Comparison of ENCODE assay signal across 8 cellular contexts in the genomic region with DNA sequence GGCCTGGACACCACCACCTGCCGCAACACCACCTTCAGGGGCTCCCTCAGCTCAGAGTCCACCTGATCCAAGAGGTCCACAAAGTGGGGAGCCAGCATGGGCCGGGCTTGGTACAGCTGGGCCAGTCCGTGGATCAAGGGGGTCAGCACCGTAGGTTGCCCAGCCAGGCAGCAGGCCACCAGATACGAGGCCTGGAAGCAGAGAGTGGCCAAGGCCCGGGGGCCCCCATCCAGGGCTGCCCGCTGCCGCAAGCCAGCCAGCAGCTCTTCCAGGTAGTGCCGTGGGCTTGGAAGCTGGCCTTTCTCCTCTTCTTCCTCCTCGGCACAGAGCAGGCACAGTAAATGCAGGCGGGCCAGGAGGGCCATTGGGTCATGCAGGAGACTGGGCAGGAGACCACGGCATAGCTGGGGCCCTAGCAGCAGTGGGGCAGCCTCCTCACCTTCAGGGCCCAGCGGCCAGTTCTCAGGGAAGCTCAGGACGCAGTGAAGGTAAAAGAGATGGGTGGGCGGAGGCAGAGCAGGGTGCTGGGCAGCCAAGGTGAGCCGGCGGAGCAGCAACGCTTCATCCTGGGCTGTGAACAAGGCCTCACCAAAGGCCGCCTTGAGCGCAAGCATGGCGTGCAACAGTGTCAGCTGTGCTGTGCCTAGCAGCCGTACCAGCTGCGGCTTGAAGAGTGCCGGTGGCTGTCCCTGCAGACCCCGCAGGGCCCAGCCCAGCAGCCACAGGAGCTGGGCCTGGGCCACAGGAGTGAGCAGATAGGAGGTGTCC. TPM values are rescaled to one million over a fixed set of nuclear protein-coding genes. Genes with fewer than 3 reads are reported as not detected.
DNase-seq lines count a peak whose midpoint lies in the region; ATAC-seq, FAIRE-seq and TF ChIP-seq lines count a peak whose summit lies in the region.

No MANE protein-coding gene starts in this region.

- DNase-seq in A549 (ENCODE audit: low read depth in 1 of 2, low spot score in 1 of 2) = no peak
- no peak for DNase-seq in HTR-8/SVneo (ENCODE audit: insufficient read length, low spot score)
- no peak for DNase-seq in MCF 10A (ENCODE audit: unreplicated experiment)
- DNase-seq in stimulated activated CD4-positive, alpha-beta T cell treated with anti-CD3 and anti-CD28 coated beads, Interleukin-2, amount 100 ng/mL, for 48 hours = no peak

- FAIRE-seq in A549 (lab: Jason Lieb, UNC) (no peak), HTR-8/SVneo (lab: Jason Lieb, UNC) (peak; percentile 40)

- WGBS in A549 (ENCODE audit: missing lambda C conversion rate) = 90% methylated on average over 23 of the region's 25 CpGs

- peaks cover 9% of the 10 kb centered on the region for H3K36me3 Mint-ChIP-seq in MCF 10A (ENCODE audit: insufficient read depth, unreplicated experiment)

- H3K4me3 Mint-ChIP-seq in MCF 10A (ENCODE audit: unreplicated experiment) = peak overlapping the region; percentile 96

- TF ChIP-seq POLR2A in A549 (IDR thresholded peaks at IDR 0.05; ENCODE audit: low read length) = no peak

- no peak for TF ChIP-seq EP300 in A549 (IDR thresholded peaks at IDR 0.05)

- CTCF ChIA-PET in A549 (lab: Yijun Ruan, JAX) (interaction anchor here (0.6 to 6.6 kb wide), 54 partner anchors 8 to 358 kb away, joined by 3 to 173 read pairs (median 4); a partner anchor contains a TSS), MCF 10A (lab: Yijun Ruan, JAX) (interaction anchor here (0.5 to 8.8 kb wide), 42 partner anchors 9 to 609 kb away, joined by 3 to 98 read pairs (median 5); a partner anchor contains a TSS)

- no peak for TF ChIP-seq RAD21 in A549 (conservative IDR thresholded peaks at IDR 0.05 in 1 of 2, IDR thresholded peaks at IDR 0.05 in 1 of 2)

- H3K4me3 ChIP-seq in A549 = peak overlapping the region; percentile 98
- peak overlapping the region; percentile 77 for H3K4me3 ChIP-seq in mononuclear cell (ENCODE audit: low read length)

- H3K9me3 ChIP-seq in A549 = no peaks in the 10 kb centered on the region
- H3K9me3 ChIP-seq in mononuclear cell (ENCODE audit: low read depth, low read length) = no peaks in the 10 kb centered on the region

- H3K27me3 ChIP-seq in mononuclear cell (ENCODE audit: insufficient read depth, low read length) = no peaks in the 10 kb centered on the region

- peak overlapping the region; percentile 93 to 98 for H3K27ac ChIP-seq in A549

- H3K4me2 ChIP-seq in A549 = peak overlapping the region; percentile 99

- H3K4me1 ChIP-seq in A549 (peaks cover 11% of the 10 kb centered on the region), mononuclear cell (ENCODE audit: insufficient read depth, low read length) (peaks cover 64% of the 10 kb centered on the region)

- H3K9me3 Mint-ChIP-seq in MCF 10A (ENCODE audit: unreplicated experiment) = no peaks in the 10 kb centered on the region

- POLR2A ChIA-PET in A549 (lab: Yijun Ruan, JAX) (interaction anchor here (0.6 to 2.1 kb wide), 5 partner anchors 20 to 109 kb away, joined by 3 to 8 read pairs (median 4); a partner anchor contains a TSS), MCF 10A (lab: Yijun Ruan, JAX) (interaction anchor here (0.5 to 3.5 kb wide), 12 partner anchors 8 to 936 kb away, joined by 3 to 39 read pairs (median 12); a partner anchor contains a TSS)

- no peak for ATAC-seq in A549
- ATAC-seq in HG02610 (IDR thresholded peaks at IDR 0.05; ENCODE audit: unreplicated experiment) = no peak
- no peak for ATAC-seq in GM21390 (IDR thresholded peaks at IDR 0.05; ENCODE audit: unreplicated experiment)
- no peak for ATAC-seq in HG03342 (IDR thresholded peaks at IDR 0.05; ENCODE audit: unreplicated experiment)

- no TSS peak for BruUV-seq in MCF 10A (replicated peaks; lab: Mats Ljungman, UMichigan)

- H3K27me3 Mint-ChIP-seq in MCF 10A (ENCODE audit: insufficient read depth, unreplicated experiment) = no peaks in the 10 kb centered on the region

- H3K27ac Mint-ChIP-seq in MCF 10A (ENCODE audit: low read depth, unreplicated experiment) = no peak overlapping the region

- intact Hi-C loops in MCF 10A (cut with micrococcal nuclease) = no loop called here

- H3K4me1 Mint-ChIP-seq in MCF 10A (ENCODE audit: insufficient read depth, unreplicated experiment) = no peaks in the 10 kb centered on the region

- TF ChIP-seq CTCF in A549 (IDR thresholded peaks at IDR 0.05) (no peak), MCF 10A (IDR thresholded peaks at IDR 0.05; ENCODE audit: unreplicated experiment) (no peak)

TF ChIP-seq in A549, 52 proteins besides CTCF, POLR2A, EP300 and RAD21:
- no peak for TF ChIP-seq SMC3 (IDR thresholded peaks at IDR 0.05)
- TF ChIP-seq, protein P1, sequence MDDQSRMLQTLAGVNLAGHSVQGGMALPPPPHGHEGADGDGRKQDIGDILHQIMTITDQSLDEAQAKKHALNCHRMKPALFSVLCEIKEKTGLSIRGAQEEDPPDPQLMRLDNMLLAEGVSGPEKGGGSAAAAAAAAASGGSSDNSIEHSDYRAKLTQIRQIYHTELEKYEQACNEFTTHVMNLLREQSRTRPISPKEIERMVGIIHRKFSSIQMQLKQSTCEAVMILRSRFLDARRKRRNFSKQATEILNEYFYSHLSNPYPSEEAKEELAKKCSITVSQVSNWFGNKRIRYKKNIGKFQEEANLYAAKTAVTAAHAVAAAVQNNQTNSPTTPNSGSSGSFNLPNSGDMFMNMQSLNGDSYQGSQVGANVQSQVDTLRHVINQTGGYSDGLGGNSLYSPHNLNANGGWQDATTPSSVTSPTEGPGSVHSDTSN (IDR thresholded peaks at IDR 0.05) = no peak
- TF ChIP-seq MAZ (IDR thresholded peaks at IDR 0.05; ENCODE audit: borderline replicate concordance, low read depth, low read length) = no peak
- TF ChIP-seq CHD4 (IDR thresholded peaks at IDR 0.05; ENCODE audit: borderline replicate concordance) = no peak
- TF ChIP-seq CBX2 (IDR thresholded peaks at IDR 0.05; ENCODE audit: borderline replicate concordance, low read depth) = no peak
- no peak for TF ChIP-seq HOXB13 (CRISPR knock-in tag; IDR thresholded peaks at IDR 0.05; ENCODE audit: low read depth)
- no peak for TF ChIP-seq RFX5 (IDR thresholded peaks at IDR 0.05)
- TF ChIP-seq ESRRA (IDR thresholded peaks at IDR 0.05; ENCODE audit: borderline replicate concordance, low read length) = no peak
- no peak for TF ChIP-seq NFE2L2 (conservative IDR thresholded peaks at IDR 0.05; ENCODE audit: low read length)

RNA-seq across cellular contexts. Expression of a gene that starts 1.7 kb away (rescaled TPM):
- 5.2 and 5.8 TPM in 2 replicates for polyA plus RNA-seq in A549 (2011; rRNA removed)
- polyA plus RNA-seq in A549 (2012; cell fraction: cytosol; rRNA removed) = 6.8 and 10.8 TPM in 2 replicates
- polyA plus RNA-seq in A549 (2012; cell fraction: nucleus; rRNA removed) = 12.7 and 19.9 TPM in 2 replicates
- 9.0 to 10.2 TPM (median 9.2 TPM) in 3 replicates for polyA plus RNA-seq in A549 (2017; fragmentation: RNase III; extraction: RNeasy Plus Mini Kit Qiagen cat#74134 plus additional on column Dnase treatment)
- polyA minus RNA-seq in A549 (2011; rRNA and poly(A)+ RNA removed) = 8.4 and 9.3 TPM in 2 replicates
- 12.9 and 14.4 TPM in 2 replicates for total RNA-seq in MCF 10A (2022)
- total RNA-seq in mononuclear cell = 26.7 TPM

RNA-seq across cellular contexts. Expression of a gene that starts 7.8 kb away (rescaled TPM):
- not detected in 2 replicates for polyA plus RNA-seq in A549 (2011; rRNA removed)
- 0.01 TPM in 1 of 2 replicates, not detected in the other for polyA plus RNA-seq in A549 (2012; cell fraction: cytosol; rRNA removed)
- 0.04 and 0.07 TPM in 2 replicates for polyA plus RNA-seq in A549 (2012; cell fraction: nucleus; rRNA removed)
- not detected in 3 replicates for polyA plus RNA-seq in A549 (2017; fragmentation: RNase III; extraction: RNeasy Plus Mini Kit Qiagen cat#74134 plus additional on column Dnase treatment)
- not detected in 2 replicates for polyA minus RNA-seq in A549 (2011; rRNA and poly(A)+ RNA removed)
- not detected in 2 replicates for total RNA-seq in MCF 10A (2022)
- not detected for total RNA-seq in mononuclear cell

RNA-seq across cellular contexts. Expression of a gene that starts 54.7 kb away (rescaled TPM):
- polyA plus RNA-seq in A549 (2011; rRNA removed) (not detected in 2 replicates), A549 (2017; fragmentation: RNase III; extraction: RNeasy Plus Mini Kit Qiagen cat#74134 plus additional on column Dnase treatment) (0.04 to 0.08 TPM (median 0.05 TPM) in 3 replicates)
- not detected in 2 replicates for polyA plus RNA-seq in A549 (2012; cell fraction: cytosol; rRNA removed)
- polyA plus RNA-seq in A549 (2012; cell fraction: nucleus; rRNA removed) = not detected in 2 replicates
- not detected in 2 replicates for polyA minus RNA-seq in A549 (2011; rRNA and poly(A)+ RNA removed)
- total RNA-seq in MCF 10A (2022) (not detected in 2 replicates), mononuclear cell (not detected)

RNA-seq across cellular contexts. Expression of a gene that starts 58.5 kb away (rescaled TPM):
- polyA plus RNA-seq in A549 (2011; rRNA removed) (15.1 and 15.8 TPM in 2 replicates), A549 (2017; fragmentation: RNase III; extraction: RNeasy Plus Mini Kit Qiagen cat#74134 plus additional on column Dnase treatment) (36.4 to 39.3 TPM (median 36.9 TPM) in 3 replicates)
- 43.5 and 49.5 TPM in 2 replicates for polyA plus RNA-seq in A549 (2012; cell fraction: cytosol; rRNA removed)
- polyA plus RNA-seq in A549 (2012; cell fraction: nucleus; rRNA removed) = 79.6 and 95.4 TPM in 2 replicates
- 8.9 and 9.1 TPM in 2 replicates for polyA minus RNA-seq in A549 (2011; rRNA and poly(A)+ RNA removed)
- total RNA-seq in MCF 10A (2022) (27.4 and 35.7 TPM in 2 replicates), mononuclear cell (26.4 TPM)
